Comparison of ENCODE assay signal across 8 cellular contexts in genomic region chr17:38492067-38493040, GRCh38.
DNase-seq lines count a peak whose midpoint lies in the region; ATAC-seq, FAIRE-seq and TF ChIP-seq lines count a peak whose summit lies in the region.
"Not testable (repeated sequence)": the region's sequence is repeated elsewhere in the genome, so short reads cannot be mapped to it uniquely, and the experiment has no call there.

No MANE protein-coding gene starts in this region.

- H4K20me1 ChIP-seq in SK-N-SH (ENCODE audit: insufficient read depth) = not testable (repeated sequence)

- not testable (repeated sequence) for H3K4me3 ChIP-seq in AG04449 (ENCODE audit: low read depth, low read length); SK-N-SH (ENCODE audit: low read depth in 2 of 2, low read length in 1 of 2); lung

- not testable (repeated sequence) for H3K9me3 ChIP-seq in SK-N-SH; lung (ENCODE audit: control insufficient read depth in 2 of 2, insufficient read depth in 1 of 2, low read length in 1 of 2)

- H3K4me1 ChIP-seq in SK-N-SH (ENCODE audit: control insufficient read depth in 1 of 2, insufficient read depth in 2 of 2, low read depth in 1 of 2, low read length in 1 of 2); lung (ENCODE audit: control insufficient read depth in 2 of 2, insufficient read depth in 2 of 2, low read length in 2 of 2): not testable (repeated sequence)

- POLR2A ChIA-PET in AG04449 (lab: Yijun Ruan, JAX); SK-N-SH (lab: Yijun Ruan, JAX): not testable (repeated sequence)

- TF ChIP-seq EP300 in SK-N-SH (IDR thresholded peaks at IDR 0.05; ENCODE audit: borderline replicate concordance in 1 of 2, low read depth in 1 of 2, low read length in 1 of 2) = not testable (repeated sequence)

- H3F3A ChIP-seq in SK-N-SH (replicated peaks; ENCODE audit: insufficient read depth) = not testable (repeated sequence)

- not testable (repeated sequence) for H3K9me2 ChIP-seq in SK-N-SH

- not testable (repeated sequence) for H3K9ac ChIP-seq in SK-N-SH

- not testable (repeated sequence) for H3K27ac ChIP-seq in SK-N-SH (ENCODE audit: low read depth in 2 of 2, low read length in 1 of 2); lung (ENCODE audit: low read depth in 1 of 2, low read length in 1 of 2)

- not testable (repeated sequence) for H3K4me3 Mint-ChIP-seq in activated T-cell treated with anti-CD3 and anti-CD28 coated beads, Interleukin-2, amount 50 U/mL, for 72 hours
- peak overlapping the region; percentile 15 for H3K4me3 Mint-ChIP-seq in endothelial cell (ENCODE audit: unreplicated experiment)

- H3K36me3 ChIP-seq in SK-N-SH (replicated peaks in 1 of 2; ENCODE audit: control insufficient read depth in 1 of 2, insufficient read depth in 2 of 2, low read length in 1 of 2) (peaks cover 35 to 51% of the 10 kb centered on the region in 2 experiments), lung (ENCODE audit: control insufficient read depth in 2 of 2, insufficient read depth in 2 of 2, low read length in 2 of 2) (peaks cover 9 to 21% of the 10 kb centered on the region in 2 donors)

- peak; percentile 70 to 73 for ATAC-seq in activated T-cell treated with anti-CD3 and anti-CD28 coated beads, Interleukin-2, amount 50 U/mL, for 72 hours (replicated peaks in 1 of 2)
- ATAC-seq in lung (ENCODE audit: insufficient read depth, low FRiP score) = not testable (repeated sequence)

- TF ChIP-seq RAD21 in SK-N-SH (IDR thresholded peaks at IDR 0.05; ENCODE audit: low read length) = peak; percentile 76

- H3K27me3 Mint-ChIP-seq in activated T-cell treated with anti-CD3 and anti-CD28 coated beads, Interleukin-2, amount 50 U/mL, for 72 hours (ENCODE audit: low read depth); endothelial cell (ENCODE audit: unreplicated experiment): not testable (repeated sequence)

- not testable (repeated sequence) for H3K4me1 Mint-ChIP-seq in activated T-cell treated with anti-CD3 and anti-CD28 coated beads, Interleukin-2, amount 50 U/mL, for 72 hours (ENCODE audit: low read depth); endothelial cell (ENCODE audit: unreplicated experiment)

- not testable (repeated sequence) for H3K27ac Mint-ChIP-seq in activated T-cell treated with anti-CD3 and anti-CD28 coated beads, Interleukin-2, amount 50 U/mL, for 72 hours; endothelial cell (ENCODE audit: unreplicated experiment)

- H3K4me2 ChIP-seq in SK-N-SH = not testable (repeated sequence)

- FAIRE-seq in GM18507 (lab: Jason Lieb, UNC) = not testable (repeated sequence)

- WGBS in SK-N-SH (ENCODE audit: low lambda C conversion rate) = 58% methylated on average over 11 of the region's 14 CpGs
- 54 to 56% methylated on average over 14 of the region's 14 CpGs for WGBS in lung, 2 donors

- peak; percentile 76 for TF ChIP-seq CTCF in AG04449 (IDR thresholded peaks at IDR 0.05; ENCODE audit: insufficient read depth, low read length, missing control alignments)
- TF ChIP-seq CTCF in SK-N-SH (IDR thresholded peaks at IDR 0.05) = peak; percentile 70
- TF ChIP-seq CTCF in endothelial cell (IDR thresholded peaks at IDR 0.05; ENCODE audit: unreplicated experiment) = peak; percentile 54
- peak; percentile 70 for TF ChIP-seq CTCF in lung (IDR thresholded peaks at IDR 0.05; ENCODE audit: control extremely low read depth, extremely low read depth)

- CTCF ChIA-PET in AG04449 (lab: Yijun Ruan, JAX) = interaction anchor here (0.7 to 4.2 kb wide), 23 partner anchors 10 to 175 kb away, joined by 3 to 42 read pairs (median 5); no protein-coding TSS in a partner anchor
- CTCF ChIA-PET in SK-N-SH (lab: Yijun Ruan, JAX) = interaction anchor here (0.7 to 2.9 kb wide), 24 partner anchors 12 to 182 kb away, joined by 3 to 32 read pairs (median 3); partner anchors contain the start of genes ARHGAP23 and SRCIN1

- H3K27me3 ChIP-seq in SK-N-SH (ENCODE audit: insufficient read depth); lung (ENCODE audit: control insufficient read depth, insufficient read depth): not testable (repeated sequence)

- peaks cover 12% of the 10 kb centered on the region; the same call in 1 of the 2 replicates for H3K79me2 ChIP-seq in SK-N-SH (ENCODE audit: insufficient read depth)

- H2AFZ ChIP-seq in SK-N-SH (ENCODE audit: low read depth) = not testable (repeated sequence)

- DNase-seq in AG04449 (ENCODE audit: low read depth, low spot score) = not testable (repeated sequence)
- DNase-seq in GM18507 (ENCODE audit: extremely low spot score, insufficient read length, low read depth) (peak; percentile 56), NCI-H2081 (lab: John Stamatoyannopoulos, UW) (peak; percentile 90 to 91), SK-N-SH (peak; percentile 79), endothelial cell (ENCODE audit: low spot score) (peak; percentile 94), lung (ENCODE audit: low spot score) (peak; percentile 93)
- DNase-seq in activated T-cell treated with anti-CD3 and anti-CD28 coated beads, Interleukin-2, amount 50 U/mL, for 72 hours = peak; percentile 90 to 92
- DNase-seq in stimulated activated CD4-positive, alpha-beta T cell treated with anti-CD3 and anti-CD28 coated beads, Interleukin-1b, Interleukin-23, amount 100 ng/mL, for 48 hours = peak; percentile 92

- not testable (repeated sequence) for H3K36me3 Mint-ChIP-seq in activated T-cell treated with anti-CD3 and anti-CD28 coated beads, Interleukin-2, amount 50 U/mL, for 72 hours (ENCODE audit: insufficient read depth in 2 of 2)
- H3K36me3 Mint-ChIP-seq in endothelial cell (ENCODE audit: low read depth, unreplicated experiment) = peaks cover 41% of the 10 kb centered on the region

- H3K9me3 Mint-ChIP-seq in activated T-cell treated with anti-CD3 and anti-CD28 coated beads, Interleukin-2, amount 50 U/mL, for 72 hours; endothelial cell (ENCODE audit: unreplicated experiment): not testable (repeated sequence)

TF ChIP-seq in SK-N-SH, 30 proteins besides CTCF, POLR2A, EP300 and RAD21:
- TF ChIP-seq SMC3 (IDR thresholded peaks at IDR 0.05; ENCODE audit: low read depth, low read length) = peak; percentile 85
